In genomic region chr5:55534436-55535198, GRCh38 we compare ENCODE assay signal across 8 cellular contexts. TPM values are rescaled to one million over a fixed set of nuclear protein-coding genes. Genes with fewer than 3 reads are reported as not detected.
A peak's percentile ranks its signal among the peaks of the same experiment; 100 is the strongest.
DNase-seq lines count a peak whose midpoint lies in the region; ATAC-seq and TF ChIP-seq lines count a peak whose summit lies in the region.

TSS of gene PLPP1 (minus strand) at chr5:55534964. CDS start at chr5:55534629, 335 bp downstream.

- peak within 1 kb of the TSS; percentile 98 for H3K27ac ChIP-seq in C4-2B

- ATAC-seq in HG03457 (IDR thresholded peaks at IDR 0.05; ENCODE audit: unreplicated experiment) = peak; percentile 71

- no peak for TF ChIP-seq CTCF in C4-2B (conservative IDR thresholded peaks at IDR 0.05)

- peak; percentile 68 for DNase-seq in GM19240 (ENCODE audit: insufficient read length, low spot score)
- peak; percentile 88 for DNase-seq in NCI-H774 (lab: John Stamatoyannopoulos, UW)
- peak; percentile 96 for DNase-seq in activated CD8-positive, alpha-beta memory T cell treated with anti-CD3 and anti-CD28 coated beads for 24 hours
- DNase-seq in effector CD4-positive, alpha-beta T cell = peak; percentile 70
- peak; percentile 91 to 96 for DNase-seq in lung microvascular endothelial cell (ENCODE audit: low read depth in 2 of 2)
- peak; percentile 58 to 82 (median 63) for DNase-seq in stimulated activated CD4-positive, alpha-beta T cell treated with anti-CD3 and anti-CD28 coated beads, TNF-alpha, amount 100 ng/mL, for 48 hours (ENCODE audit: low read depth in 3 of 3)

RNA-seq across cellular contexts. Expression of gene PLPP1, which starts in this region (rescaled TPM):
- 157 and 160 TPM in 2 replicates for total RNA-seq in lung microvascular endothelial cell

Comparison
In these comparisons a context has a peak if more than half of its experiments do, and no peak if none do; other contexts are left out.
1. Peak in every context shown above with its lines: DNase-seq, ATAC-seq and H3K27ac ChIP-seq.